In genomic region chr19:40285353-40286234, GRCh38 we compare ENCODE assay signal across 1 cellular context.
TF ChIP-seq lines count a peak whose summit lies in the region.

No MANE protein-coding gene starts in this region.

TF ChIP-seq in HepG2, 621 proteins besides CTCF, POLR2A, EP300 and RAD21 (continued from another document and continues in another):
- peak; percentile 35 for TF ChIP-seq ZBTB40 (IDR thresholded peaks at IDR 0.05)
- no peak for TF ChIP-seq ZBTB40 (CRISPR knock-in tag; IDR thresholded peaks at IDR 0.05)
- no peak for TF ChIP-seq NFE2L1 (CRISPR knock-in tag; IDR thresholded peaks at IDR 0.05; ENCODE audit: borderline replicate concordance)
- TF ChIP-seq SKI (IDR thresholded peaks at IDR 0.05; ENCODE audit: partially characterized antibody), result peak; percentile 20
- TF ChIP-seq ZNF713 (CRISPR knock-in tag; IDR thresholded peaks at IDR 0.05), result no peak
- TF ChIP-seq ZBTB33 (CRISPR knock-in tag; IDR thresholded peaks at IDR 0.05), result no peak
- TF ChIP-seq NCOA2 (CRISPR knock-in tag; IDR thresholded peaks at IDR 0.05), result no peak; the same call in 1 of the 2 replicates
- no peak for TF ChIP-seq ZFP37 (CRISPR knock-in tag; IDR thresholded peaks at IDR 0.05; ENCODE audit: borderline replicate concordance)
- TF ChIP-seq ZNF160 (CRISPR knock-in tag; IDR thresholded peaks at IDR 0.05), result no peak
- TF ChIP-seq MYNN (CRISPR knock-in tag; IDR thresholded peaks at IDR 0.05; ENCODE audit: low read depth), result no peak
- TF ChIP-seq ZNF326 (CRISPR knock-in tag; IDR thresholded peaks at IDR 0.05; ENCODE audit: borderline replicate concordance), result no peak
- TF ChIP-seq TCF7 (IDR thresholded peaks at IDR 0.05; ENCODE audit: low read depth), result peak; percentile 87
- TF ChIP-seq ZSCAN25 (CRISPR knock-in tag; IDR thresholded peaks at IDR 0.05), result no peak
- no peak for TF ChIP-seq ZNF570 (CRISPR knock-in tag; IDR thresholded peaks at IDR 0.05; ENCODE audit: borderline replicate concordance)
- 0 out of 2 replicates have a peak, but pooled peaks have one; percentile 34 for TF ChIP-seq TARDBP (CRISPR knock-in tag; IDR thresholded peaks at IDR 0.05)
- TF ChIP-seq ZNF589 (CRISPR knock-in tag; conservative IDR thresholded peaks at IDR 0.05), result no peak
- no peak for TF ChIP-seq ZNF44 (CRISPR knock-in tag; IDR thresholded peaks at IDR 0.05)
- TF ChIP-seq, protein P1, sequence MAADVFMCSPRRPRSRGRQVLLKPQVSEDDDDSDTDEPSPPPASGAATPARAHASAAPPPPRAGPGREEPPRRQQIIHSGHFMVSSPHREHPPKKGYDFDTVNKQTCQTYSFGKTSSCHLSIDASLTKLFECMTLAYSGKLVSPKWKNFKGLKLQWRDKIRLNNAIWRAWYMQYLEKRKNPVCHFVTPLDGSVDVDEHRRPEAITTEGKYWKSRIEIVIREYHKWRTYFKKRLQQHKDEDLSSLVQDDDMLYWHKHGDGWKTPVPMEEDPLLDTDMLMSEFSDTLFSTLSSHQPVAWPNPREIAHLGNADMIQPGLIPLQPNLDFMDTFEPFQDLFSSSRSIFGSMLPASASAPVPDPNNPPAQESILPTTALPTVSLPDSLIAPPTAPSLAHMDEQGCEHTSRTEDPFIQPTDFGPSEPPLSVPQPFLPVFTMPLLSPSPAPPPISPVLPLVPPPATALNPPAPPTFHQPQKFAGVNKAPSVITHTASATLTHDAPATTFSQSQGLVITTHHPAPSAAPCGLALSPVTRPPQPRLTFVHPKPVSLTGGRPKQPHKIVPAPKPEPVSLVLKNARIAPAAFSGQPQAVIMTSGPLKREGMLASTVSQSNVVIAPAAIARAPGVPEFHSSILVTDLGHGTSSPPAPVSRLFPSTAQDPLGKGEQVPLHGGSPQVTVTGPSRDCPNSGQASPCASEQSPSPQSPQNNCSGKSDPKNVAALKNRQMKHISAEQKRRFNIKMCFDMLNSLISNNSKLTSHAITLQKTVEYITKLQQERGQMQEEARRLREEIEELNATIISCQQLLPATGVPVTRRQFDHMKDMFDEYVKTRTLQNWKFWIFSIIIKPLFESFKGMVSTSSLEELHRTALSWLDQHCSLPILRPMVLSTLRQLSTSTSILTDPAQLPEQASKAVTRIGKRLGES (CRISPR knock-in tag; IDR thresholded peaks at IDR 0.05; ENCODE audit: borderline replicate concordance), result no peak
- TF ChIP-seq ZNF709 (CRISPR knock-in tag; IDR thresholded peaks at IDR 0.05), result 0 out of 2 replicates have a peak, but pooled peaks have one; percentile 10
- no peak; the same call in 1 of the 2 replicates for TF ChIP-seq CBX5 (CRISPR knock-in tag; IDR thresholded peaks at IDR 0.05; ENCODE audit: borderline replicate concordance)
- no peak for TF ChIP-seq USF2 (IDR thresholded peaks at IDR 0.05; ENCODE audit: low read depth, low read length)
- TF ChIP-seq USF2 (CRISPR knock-in tag; IDR thresholded peaks at IDR 0.05; ENCODE audit: borderline replicate concordance), result no peak
- peak; percentile 55; the same call in 1 of the 2 replicates for TF ChIP-seq ZNF777 (CRISPR knock-in tag; IDR thresholded peaks at IDR 0.05)
- no peak for TF ChIP-seq RELA (CRISPR knock-in tag; IDR thresholded peaks at IDR 0.05)
- no peak for TF ChIP-seq ZNF598 (CRISPR knock-in tag; IDR thresholded peaks at IDR 0.05; ENCODE audit: borderline replicate concordance)
- TF ChIP-seq, protein P2, sequence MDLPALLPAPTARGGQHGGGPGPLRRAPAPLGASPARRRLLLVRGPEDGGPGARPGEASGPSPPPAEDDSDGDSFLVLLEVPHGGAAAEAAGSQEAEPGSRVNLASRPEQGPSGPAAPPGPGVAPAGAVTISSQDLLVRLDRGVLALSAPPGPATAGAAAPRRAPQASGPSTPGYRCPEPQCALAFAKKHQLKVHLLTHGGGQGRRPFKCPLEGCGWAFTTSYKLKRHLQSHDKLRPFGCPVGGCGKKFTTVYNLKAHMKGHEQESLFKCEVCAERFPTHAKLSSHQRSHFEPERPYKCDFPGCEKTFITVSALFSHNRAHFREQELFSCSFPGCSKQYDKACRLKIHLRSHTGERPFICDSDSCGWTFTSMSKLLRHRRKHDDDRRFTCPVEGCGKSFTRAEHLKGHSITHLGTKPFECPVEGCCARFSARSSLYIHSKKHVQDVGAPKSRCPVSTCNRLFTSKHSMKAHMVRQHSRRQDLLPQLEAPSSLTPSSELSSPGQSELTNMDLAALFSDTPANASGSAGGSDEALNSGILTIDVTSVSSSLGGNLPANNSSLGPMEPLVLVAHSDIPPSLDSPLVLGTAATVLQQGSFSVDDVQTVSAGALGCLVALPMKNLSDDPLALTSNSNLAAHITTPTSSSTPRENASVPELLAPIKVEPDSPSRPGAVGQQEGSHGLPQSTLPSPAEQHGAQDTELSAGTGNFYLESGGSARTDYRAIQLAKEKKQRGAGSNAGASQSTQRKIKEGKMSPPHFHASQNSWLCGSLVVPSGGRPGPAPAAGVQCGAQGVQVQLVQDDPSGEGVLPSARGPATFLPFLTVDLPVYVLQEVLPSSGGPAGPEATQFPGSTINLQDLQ (CRISPR knock-in tag; IDR thresholded peaks at IDR 0.05), result no peak
- no peak for TF ChIP-seq ZNF292 (CRISPR knock-in tag; IDR thresholded peaks at IDR 0.05; ENCODE audit: borderline replicate concordance, low read depth)
- no peak for TF ChIP-seq ZFAT (CRISPR knock-in tag; conservative IDR thresholded peaks at IDR 0.05)
- no peak for TF ChIP-seq TBL1XR1 (IDR thresholded peaks at IDR 0.05; ENCODE audit: borderline replicate concordance, low read length, partially characterized antibody)
- TF ChIP-seq U2AF2 (IDR thresholded peaks at IDR 0.05; ENCODE audit: low read depth, low read length), result no peak
- 0 out of 2 replicates have a peak, but pooled peaks have one; percentile 33 for TF ChIP-seq FOSL2 (CRISPR knock-in tag; IDR thresholded peaks at IDR 0.05)
- TF ChIP-seq ZNF557 (CRISPR knock-in tag; IDR thresholded peaks at IDR 0.05), result no peak
- TF ChIP-seq ZNF891 (CRISPR knock-in tag; IDR thresholded peaks at IDR 0.05), result no peak
- peak; percentile 32; the same call in 1 of the 2 replicates for TF ChIP-seq RXRB (CRISPR knock-in tag; IDR thresholded peaks at IDR 0.05; ENCODE audit: borderline replicate concordance)
- no peak for TF ChIP-seq KLF13 (CRISPR knock-in tag; IDR thresholded peaks at IDR 0.05)
- TF ChIP-seq JUNB (CRISPR knock-in tag; IDR thresholded peaks at IDR 0.05; ENCODE audit: borderline replicate concordance), result no peak
- TF ChIP-seq DBP (CRISPR knock-in tag; IDR thresholded peaks at IDR 0.05; ENCODE audit: not compliant biosample characterization), result no peak
- no peak for TF ChIP-seq ERF (CRISPR knock-in tag; IDR thresholded peaks at IDR 0.05)
- no peak for TF ChIP-seq ZNF619 (CRISPR knock-in tag; IDR thresholded peaks at IDR 0.05)
- TF ChIP-seq, protein P3, sequence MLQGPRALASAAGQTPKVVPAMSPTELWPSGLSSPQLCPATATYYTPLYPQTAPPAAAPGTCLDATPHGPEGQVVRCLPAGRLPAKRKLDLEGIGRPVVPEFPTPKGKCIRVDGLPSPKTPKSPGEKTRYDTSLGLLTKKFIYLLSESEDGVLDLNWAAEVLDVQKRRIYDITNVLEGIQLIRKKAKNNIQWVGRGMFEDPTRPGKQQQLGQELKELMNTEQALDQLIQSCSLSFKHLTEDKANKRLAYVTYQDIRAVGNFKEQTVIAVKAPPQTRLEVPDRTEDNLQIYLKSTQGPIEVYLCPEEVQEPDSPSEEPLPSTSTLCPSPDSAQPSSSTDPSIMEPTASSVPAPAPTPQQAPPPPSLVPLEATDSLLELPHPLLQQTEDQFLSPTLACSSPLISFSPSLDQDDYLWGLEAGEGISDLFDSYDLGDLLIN (CRISPR knock-in tag; IDR thresholded peaks at IDR 0.05; ENCODE audit: borderline replicate concordance), result no peak
- TF ChIP-seq MTA1 (CRISPR knock-in tag; IDR thresholded peaks at IDR 0.05; ENCODE audit: borderline replicate concordance), result no peak
